Comparison of ENCODE assay signal across 9 cellular contexts in the genomic region with DNA sequence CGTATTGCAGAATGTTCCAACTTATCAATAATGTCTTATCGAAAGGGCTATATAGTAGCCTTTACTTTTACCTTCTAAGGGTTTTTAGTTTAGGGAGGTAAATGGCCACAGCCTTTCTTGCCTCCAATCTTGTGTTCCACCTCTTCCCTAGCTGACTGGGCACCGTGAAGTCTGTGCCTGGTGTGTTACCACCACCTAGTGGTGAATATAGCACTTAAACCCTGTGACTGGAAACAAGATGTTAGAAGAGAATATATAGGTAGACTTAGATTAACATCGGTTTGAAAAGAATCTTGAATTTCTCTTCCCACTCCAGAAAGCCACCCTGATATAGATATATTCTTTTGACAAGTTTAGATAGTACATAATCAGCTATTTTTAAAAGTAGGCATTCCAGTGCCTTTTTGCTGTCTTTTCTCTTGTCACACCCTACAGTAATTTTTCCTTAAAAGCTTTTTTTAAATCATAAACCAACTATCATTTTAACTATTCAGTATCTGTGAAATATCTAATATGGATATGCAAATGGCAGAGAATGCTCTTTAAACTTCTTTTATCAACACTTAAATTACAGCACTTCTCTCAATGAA. TPM values are rescaled to one million over a fixed set of nuclear protein-coding genes. Genes with fewer than 3 reads are reported as not detected.
DNase-seq lines count a peak whose midpoint lies in the region; TF ChIP-seq lines count a peak whose summit lies in the region.
"Had no signal": no experiment of that assay in that cellular context is flagged by ENCODE, and none has a peak within 500 bp of the region (broad histone marks: within the 10 kb centered on the region; RNA-seq: fewer than 3 reads in every experiment).

No MANE protein-coding gene starts in this region.

- H3K27ac ChIP-seq in HEK293 (ENCODE audit: extremely low read depth, low read depth, low read length) (no peak overlapping the region), brain microvascular endothelial cell (no peak overlapping the region)

- no peaks in the 10 kb centered on the region; the same call in 1 of the 2 replicates for H3K27me3 ChIP-seq in MG63
- no peaks in the 10 kb centered on the region for H3K27me3 ChIP-seq in brain microvascular endothelial cell (replicated peaks)

- H3K4me1 ChIP-seq in HEK293 (ENCODE audit: control insufficient read depth, insufficient read depth, low read length): no peaks in the 10 kb centered on the region

- peak; percentile 9 to 31 for DNase-seq in activated CD4-positive, alpha-beta T cell treated with anti-CD3 and anti-CD28 coated beads for 24 hours (ENCODE audit: low read depth in 2 of 2)
- DNase-seq in activated CD4-positive, alpha-beta T cell treated with anti-CD3 and anti-CD28 coated beads for 1 hour: no peak
- peak; percentile 13 for DNase-seq in MG63
- peak in 4 of 5 experiments; percentile 9 to 74 (median 14) for DNase-seq in T-helper 2 cell
- peak; percentile 63 for DNase-seq in brain microvascular endothelial cell
- DNase-seq in iPS-NIHi11 (ENCODE audit: low spot score): peak; percentile 76
- DNase-seq in stimulated activated CD4-positive, alpha-beta T cell treated with anti-CD3 and anti-CD28 coated beads, Interleukin-15, amount 100 ng/mL, for 48 hours (ENCODE audit: low read depth in 2 of 2): peak; percentile 20 to 22

- H3K9me3 ChIP-seq in HEK293 (ENCODE audit: control insufficient read depth, insufficient read depth, low read depth, low read length) (no peaks in the 10 kb centered on the region), MG63 (no peaks in the 10 kb centered on the region)

- POLR2A ChIA-PET in HEK293 (lab: Yijun Ruan, JAX): no interaction called here

- TF ChIP-seq CTCF in HEK293 (tag by site-specific recombination; IDR thresholded peaks at IDR 0.05): peak; percentile 22; the same call in 1 of the 2 replicates
- TF ChIP-seq CTCF in brain microvascular endothelial cell (IDR thresholded peaks at IDR 0.05; ENCODE audit: low read depth, low read length, missing control alignments): peak; percentile 82

- in situ Hi-C loops in brain microvascular endothelial cell (cut with HindIII; ENCODE audit: low pct_ligation_motif_present, low sequenced_read_pairs): no loop called here

- CTCF ChIA-PET in HEK293 (lab: Yijun Ruan, JAX): interaction anchor here (0.5 to 2.7 kb wide), 13 partner anchors 12 to 933 kb away, joined by 3 to 15 read pairs (median 3); no protein-coding TSS in a partner anchor

- H3K36me3 ChIP-seq in HEK293 (ENCODE audit: control insufficient read depth in 2 of 2, insufficient read depth in 1 of 2, low read length in 2 of 2) (no peaks in the 10 kb centered on the region), MG63 (no peaks in the 10 kb centered on the region), brain microvascular endothelial cell (replicated peaks) (no peaks in the 10 kb centered on the region)

- H3K4me3 ChIP-seq in HEK293 (ENCODE audit: low read depth, low read length) (no peak overlapping the region), MG63 (no peak overlapping the region), brain microvascular endothelial cell (ENCODE audit: low read depth, low read length) (no peak overlapping the region)

TF ChIP-seq in HEK293, 187 proteins besides CTCF, POLR2A, EP300 and RAD21:
- TF ChIP-seq ZNF654 (tag by site-specific recombination; IDR thresholded peaks at IDR 0.05; ENCODE audit: low read depth): peak; percentile 75
- TF ChIP-seq, protein P1, sequence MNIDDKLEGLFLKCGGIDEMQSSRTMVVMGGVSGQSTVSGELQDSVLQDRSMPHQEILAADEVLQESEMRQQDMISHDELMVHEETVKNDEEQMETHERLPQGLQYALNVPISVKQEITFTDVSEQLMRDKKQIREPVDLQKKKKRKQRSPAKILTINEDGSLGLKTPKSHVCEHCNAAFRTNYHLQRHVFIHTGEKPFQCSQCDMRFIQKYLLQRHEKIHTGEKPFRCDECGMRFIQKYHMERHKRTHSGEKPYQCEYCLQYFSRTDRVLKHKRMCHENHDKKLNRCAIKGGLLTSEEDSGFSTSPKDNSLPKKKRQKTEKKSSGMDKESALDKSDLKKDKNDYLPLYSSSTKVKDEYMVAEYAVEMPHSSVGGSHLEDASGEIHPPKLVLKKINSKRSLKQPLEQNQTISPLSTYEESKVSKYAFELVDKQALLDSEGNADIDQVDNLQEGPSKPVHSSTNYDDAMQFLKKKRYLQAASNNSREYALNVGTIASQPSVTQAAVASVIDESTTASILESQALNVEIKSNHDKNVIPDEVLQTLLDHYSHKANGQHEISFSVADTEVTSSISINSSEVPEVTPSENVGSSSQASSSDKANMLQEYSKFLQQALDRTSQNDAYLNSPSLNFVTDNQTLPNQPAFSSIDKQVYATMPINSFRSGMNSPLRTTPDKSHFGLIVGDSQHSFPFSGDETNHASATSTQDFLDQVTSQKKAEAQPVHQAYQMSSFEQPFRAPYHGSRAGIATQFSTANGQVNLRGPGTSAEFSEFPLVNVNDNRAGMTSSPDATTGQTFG (tag by site-specific recombination; IDR thresholded peaks at IDR 0.05; ENCODE audit: borderline replicate concordance): no peak
- TF ChIP-seq, protein P2, sequence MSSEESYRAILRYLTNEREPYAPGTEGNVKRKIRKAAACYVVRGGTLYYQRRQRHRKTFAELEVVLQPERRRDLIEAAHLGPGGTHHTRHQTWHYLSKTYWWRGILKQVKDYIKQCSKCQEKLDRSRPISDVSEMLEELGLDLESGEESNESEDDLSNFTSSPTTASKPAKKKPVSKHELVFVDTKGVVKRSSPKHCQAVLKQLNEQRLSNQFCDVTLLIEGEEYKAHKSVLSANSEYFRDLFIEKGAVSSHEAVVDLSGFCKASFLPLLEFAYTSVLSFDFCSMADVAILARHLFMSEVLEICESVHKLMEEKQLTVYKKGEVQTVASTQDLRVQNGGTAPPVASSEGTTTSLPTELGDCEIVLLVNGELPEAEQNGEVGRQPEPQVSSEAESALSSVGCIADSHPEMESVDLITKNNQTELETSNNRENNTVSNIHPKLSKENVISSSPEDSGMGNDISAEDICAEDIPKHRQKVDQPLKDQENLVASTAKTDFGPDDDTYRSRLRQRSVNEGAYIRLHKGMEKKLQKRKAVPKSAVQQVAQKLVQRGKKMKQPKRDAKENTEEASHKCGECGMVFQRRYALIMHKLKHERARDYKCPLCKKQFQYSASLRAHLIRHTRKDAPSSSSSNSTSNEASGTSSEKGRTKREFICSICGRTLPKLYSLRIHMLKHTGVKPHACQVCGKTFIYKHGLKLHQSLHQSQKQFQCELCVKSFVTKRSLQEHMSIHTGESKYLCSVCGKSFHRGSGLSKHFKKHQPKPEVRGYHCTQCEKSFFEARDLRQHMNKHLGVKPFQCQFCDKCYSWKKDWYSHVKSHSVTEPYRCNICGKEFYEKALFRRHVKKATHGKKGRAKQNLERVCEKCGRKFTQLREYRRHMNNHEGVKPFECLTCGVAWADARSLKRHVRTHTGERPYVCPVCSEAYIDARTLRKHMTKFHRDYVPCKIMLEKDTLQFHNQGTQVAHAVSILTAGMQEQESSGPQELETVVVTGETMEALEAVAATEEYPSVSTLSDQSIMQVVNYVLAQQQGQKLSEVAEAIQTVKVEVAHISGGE (tag by site-specific recombination; conservative IDR thresholded peaks at IDR 0.05; ENCODE audit: low read depth): no peak

RNA-seq across cellular contexts. Expression of a gene that starts 27.8 kb away (rescaled TPM):
- not detected in 2 replicates for total RNA-seq in MG63 (2014; rRNA removed; shearing (Covaris generic); ENCODE audit: low replicate concordance)
- total RNA-seq: subcutaneous adipose tissue had no signal

RNA-seq across cellular contexts. Expression of a gene that starts 47.9 kb away (rescaled TPM):
- not detected in 2 replicates for total RNA-seq in MG63 (2014; rRNA removed; shearing (Covaris generic); ENCODE audit: low replicate concordance)
- total RNA-seq: subcutaneous adipose tissue had no signal
